18 cellular contexts compared by ENCODE assay signal in genomic region chrX:140292188-140292587, GRCh38.
DNase-seq lines count a peak whose midpoint lies in the region; ATAC-seq lines count a peak whose summit lies in the region.
"Had no signal": no experiment of that assay in that cellular context is flagged by ENCODE, and none has a peak within 500 bp of the region (broad histone marks: within the 10 kb centered on the region; RNA-seq: fewer than 3 reads in every experiment).

No MANE protein-coding gene starts in this region.

- H3K4me2 ChIP-seq in trophoblast cell (ENCODE audit: low read length) = no peak overlapping the region
- H3K4me2 ChIP-seq: A549; BLaER1 treated with 17β-estradiol and CSF1 and Interleukin-3, amounts not matched to agents 10 nM and 100 nM had no signal

- no peaks in the 10 kb centered on the region for H3K79me2 ChIP-seq in trophoblast cell (ENCODE audit: control insufficient read depth, insufficient read depth, low read length, poor library complexity)

- H4K8ac ChIP-seq in trophoblast cell (ENCODE audit: low read depth, low read length) = peak overlapping the region; percentile 49

- ATAC-seq in HG02885 (IDR thresholded peaks at IDR 0.05; ENCODE audit: poor library complexity, unreplicated experiment) = no peak
- ATAC-seq: A549; CD8-positive, alpha-beta T cell; GM12878 had no signal

- no peak overlapping the region for H3K14ac ChIP-seq in trophoblast cell (ENCODE audit: low read length)

- H3K9me3 ChIP-seq in trophoblast cell (ENCODE audit: insufficient read depth, low read depth, low read length) = no peaks in the 10 kb centered on the region
- H3K9me3 ChIP-seq: A549, Caco-2 had no signal

- H3K27ac ChIP-seq in trophoblast cell (ENCODE audit: low read depth, low read length) = peak overlapping the region; percentile 15
- H3K27ac ChIP-seq: 22Rv1; A549; BLaER1 treated with 17β-estradiol and CSF1 and Interleukin-3, amounts not matched to agents 10 nM and 100 nM; C4-2B had no signal

- H3K27me3 ChIP-seq in trophoblast cell (ENCODE audit: insufficient read depth, low read length) = no peaks in the 10 kb centered on the region

- peaks cover 6% of the 10 kb centered on the region for H3K79me1 ChIP-seq in trophoblast cell (ENCODE audit: low read length)

- H3K36me3 ChIP-seq in trophoblast cell (ENCODE audit: control insufficient read depth in 1 of 2, insufficient read depth in 2 of 2, low read length in 2 of 2) = no peaks in the 10 kb centered on the region
- H3K36me3 ChIP-seq: BLaER1 treated with 17β-estradiol and CSF1 and Interleukin-3, amounts not matched to agents 10 nM and 100 nM had no signal

- H2BK5ac ChIP-seq in trophoblast cell (ENCODE audit: low read depth, low read length, poor library complexity) = peak overlapping the region; percentile 79

- DNase-seq in ELF-1 (ENCODE audit: low read depth, low spot score) = peak; percentile 86
- peak; percentile 63 for DNase-seq in islet precursor cell
- DNase-seq in trophoblast cell = no peak
- DNase-seq in NCI-H774 (lab: John Stamatoyannopoulos, UW) = no peak
- no peak for DNase-seq in stimulated activated CD4-positive, alpha-beta T cell treated with anti-CD3 and anti-CD28 coated beads, Interleukin-2, amount 100 ng/mL, for 48 hours
- DNase-seq: AML-193; Caco-2; Calu3; CD4-positive, alpha-beta T cell; CD8-positive, alpha-beta T cell; DMS79 treated with DMSO at 0.1 percent for 48 hours; GDM1 had no signal

- H3K4ac ChIP-seq in trophoblast cell (ENCODE audit: low read depth, low read length) = peak overlapping the region; percentile 69

- no peak overlapping the region for H3K9ac ChIP-seq in trophoblast cell (ENCODE audit: low read length)
- H3K9ac ChIP-seq: BLaER1 treated with 17β-estradiol and CSF1 and Interleukin-3, amounts not matched to agents 10 nM and 100 nM had no signal

- H3K18ac ChIP-seq in trophoblast cell (ENCODE audit: low read length) = no peak overlapping the region

- H2AK5ac ChIP-seq in trophoblast cell (ENCODE audit: low read length) = peak overlapping the region; percentile 86

- no peak overlapping the region for H3K4me3 ChIP-seq in trophoblast cell (ENCODE audit: low read depth, low read length)
- H3K4me3 ChIP-seq: A549; BLaER1 treated with 17β-estradiol and CSF1 and Interleukin-3, amounts not matched to agents 10 nM and 100 nM; GM12878 had no signal

- H4K91ac ChIP-seq in trophoblast cell (ENCODE audit: low read depth, low read length) = peak overlapping the region; percentile 1

- H2BK120ac ChIP-seq in trophoblast cell (ENCODE audit: insufficient read depth, low read length, poor library complexity) = peak overlapping the region; percentile 63

- H2AFZ ChIP-seq in trophoblast cell (ENCODE audit: insufficient read depth, low read length, poor library complexity) = no peak overlapping the region

- H4K12ac ChIP-seq in trophoblast cell (ENCODE audit: low read depth, low read length) = no peak overlapping the region

- no peak overlapping the region for H3K23ac ChIP-seq in trophoblast cell (ENCODE audit: low read length)

- no CpG with 5 or more reads among the region's 2 CpGs for WGBS in trophoblast cell (ENCODE audit: extremely low coverage, insufficient coverage, insufficient read length)

- H3K4me1 ChIP-seq in trophoblast cell (ENCODE audit: control insufficient read depth in 1 of 2, insufficient read depth in 2 of 2, low read length in 2 of 2) = peaks cover 6% of the 10 kb centered on the region in 2 experiments
- H3K4me1 ChIP-seq: A549; BLaER1 treated with 17β-estradiol and CSF1 and Interleukin-3, amounts not matched to agents 10 nM and 100 nM; Caco-2 had no signal

- H2BK12ac ChIP-seq in trophoblast cell (ENCODE audit: low read length) = peak overlapping the region; percentile 72

Comparison
In these comparisons a context has a peak if more than half of its experiments do, and no peak if none do; other contexts are left out.
1. DNase-seq: peak in ELF-1 (single experiment) and islet precursor cell (single experiment); none in trophoblast cell (0 of 2), NCI-H774 (single experiment) and stimulated activated CD4-positive, alpha-beta T cell treated with anti-CD3 and anti-CD28 coated beads, Interleukin-2, amount 100 ng/mL, for 48 hours (0 of 2).